Comparison of ENCODE assay signal across 8 cellular contexts in the genomic region with DNA sequence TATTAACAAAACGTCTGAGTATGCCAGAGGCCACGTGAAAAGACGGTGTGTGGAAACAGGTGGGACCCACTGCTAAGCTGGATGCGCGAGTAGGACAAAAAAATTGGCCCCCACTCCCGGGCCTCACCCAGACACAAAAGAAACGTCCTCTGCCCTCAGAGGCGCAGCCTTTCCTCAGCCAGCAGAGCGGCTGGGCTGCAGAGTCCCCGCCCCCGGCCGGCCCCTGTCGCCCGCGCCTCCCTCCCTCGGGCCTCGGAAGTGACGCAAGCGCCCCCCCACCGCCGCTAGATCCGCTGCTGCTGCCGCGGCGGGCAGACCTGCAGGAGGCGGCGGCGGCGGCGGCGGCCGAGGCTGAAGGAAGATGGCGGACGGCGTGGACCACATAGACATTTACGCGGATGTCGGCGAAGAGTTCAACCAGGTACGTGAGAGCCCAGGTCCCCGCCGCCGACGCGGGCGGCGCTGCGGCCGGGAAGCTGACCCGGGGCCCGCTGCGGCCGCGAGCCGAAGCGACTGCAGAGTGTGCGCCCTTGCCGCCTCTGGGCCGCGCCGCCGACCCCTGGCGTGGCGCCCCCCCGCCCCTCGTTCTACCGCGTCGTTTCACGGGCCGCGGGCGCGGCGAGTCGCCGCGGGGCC. TPM values are rescaled to one million over a fixed set of nuclear protein-coding genes. Genes with fewer than 3 reads are reported as not detected.
DNase-seq lines count a peak whose midpoint lies in the region; ATAC-seq and TF ChIP-seq lines count a peak whose summit lies in the region.

A gene with protein sequence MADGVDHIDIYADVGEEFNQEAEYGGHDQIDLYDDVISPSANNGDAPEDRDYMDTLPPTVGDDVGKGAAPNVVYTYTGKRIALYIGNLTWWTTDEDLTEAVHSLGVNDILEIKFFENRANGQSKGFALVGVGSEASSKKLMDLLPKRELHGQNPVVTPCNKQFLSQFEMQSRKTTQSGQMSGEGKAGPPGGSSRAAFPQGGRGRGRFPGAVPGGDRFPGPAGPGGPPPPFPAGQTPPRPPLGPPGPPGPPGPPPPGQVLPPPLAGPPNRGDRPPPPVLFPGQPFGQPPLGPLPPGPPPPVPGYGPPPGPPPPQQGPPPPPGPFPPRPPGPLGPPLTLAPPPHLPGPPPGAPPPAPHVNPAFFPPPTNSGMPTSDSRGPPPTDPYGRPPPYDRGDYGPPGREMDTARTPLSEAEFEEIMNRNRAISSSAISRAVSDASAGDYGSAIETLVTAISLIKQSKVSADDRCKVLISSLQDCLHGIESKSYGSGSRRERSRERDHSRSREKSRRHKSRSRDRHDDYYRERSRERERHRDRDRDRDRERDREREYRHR (plus strand): TSS at position 284 of the 636 bp plus-strand sequence. CDS start 78 bp downstream, at position 362.

- peaks cover 48% of the 10 kb centered on the region for H3K4me1 Mint-ChIP-seq in activated CD4-positive, alpha-beta T cell treated with anti-CD3 and anti-CD28 coated beads for 36 hours
- peaks cover 39% of the 10 kb centered on the region for H3K4me1 Mint-ChIP-seq in chondrocyte (ENCODE audit: low read depth)

- H3K27me3 ChIP-seq in BJ (ENCODE audit: control insufficient read depth, insufficient read depth, low read length): no peaks in the 10 kb centered on the region

- CTCF ChIA-PET in BJ (lab: Yijun Ruan, JAX): no interaction called here
- CTCF ChIA-PET in activated CD4-positive, alpha-beta T cell treated with anti-CD3 and anti-CD28 coated beads for 36 hours (lab: Charles Lee): interaction anchor here (5.3 kb wide), 1 partner anchor 14 kb away, joined by 39 read pairs; no protein-coding TSS in a partner anchor

- no peaks in the 10 kb centered on the region for H3K36me3 ChIP-seq in BJ (ENCODE audit: control insufficient read depth, insufficient read depth, low read length)

- peak within 1 kb of the TSS; percentile 83 for H3K4me3 ChIP-seq in BJ (ENCODE audit: low read depth, low read length)

- POLR2A ChIA-PET in BJ (lab: Charles Lee): no interaction called here
- POLR2A ChIA-PET in activated CD4-positive, alpha-beta T cell treated with anti-CD3 and anti-CD28 coated beads for 36 hours (lab: Charles Lee): no interaction called here

- no peaks in the 10 kb centered on the region for H3K9me3 Mint-ChIP-seq in activated CD4-positive, alpha-beta T cell treated with anti-CD3 and anti-CD28 coated beads for 36 hours (ENCODE audit: low read depth)
- H3K9me3 Mint-ChIP-seq in chondrocyte (ENCODE audit: low read depth): no peaks in the 10 kb centered on the region

- ATAC-seq in HG03457 (IDR thresholded peaks at IDR 0.05; ENCODE audit: unreplicated experiment): peak; percentile 92
- ATAC-seq in activated CD4-positive, alpha-beta T cell treated with anti-CD3 and anti-CD28 coated beads for 36 hours: peak; percentile 90

- peak within 1 kb of the TSS; percentile 100 for H3K4me3 Mint-ChIP-seq in activated CD4-positive, alpha-beta T cell treated with anti-CD3 and anti-CD28 coated beads for 36 hours
- H3K4me3 Mint-ChIP-seq in chondrocyte (ENCODE audit: unreplicated experiment): peak within 1 kb of the TSS; percentile 99

- no peak for TF ChIP-seq CTCF in BJ (IDR thresholded peaks at IDR 0.05; ENCODE audit: insufficient read depth, low read depth, low read length)
- TF ChIP-seq CTCF in chondrocyte (IDR thresholded peaks at IDR 0.05): peak; percentile 4

- peak; percentile 44 for DNase-seq in BJ (ENCODE audit: low read depth)
- DNase-seq in GM19240 (ENCODE audit: insufficient read length, low spot score): peak; percentile 70
- DNase-seq in NCI-H524 (lab: John Stamatoyannopoulos, UW): peak; percentile 86 to 91
- peak; percentile 99 for DNase-seq in activated CD4-positive, alpha-beta T cell treated with anti-CD3 and anti-CD28 coated beads for 36 hours
- DNase-seq in chondrocyte (ENCODE audit: low spot score): peak; percentile 99
- peak; percentile 81 for DNase-seq in kidney glomerular epithelial cell (lab: John Stamatoyannopoulos, UW)
- DNase-seq in stimulated activated CD4-positive, alpha-beta T cell treated with anti-CD3 and anti-CD28 coated beads, Interleukin-15, amount 100 ng/mL, for 48 hours (ENCODE audit: low read depth in 2 of 2): peak; percentile 94 to 96

- H3K27ac Mint-ChIP-seq in activated CD4-positive, alpha-beta T cell treated with anti-CD3 and anti-CD28 coated beads for 36 hours: peak within 1 kb of the TSS; percentile 99
- peak within 1 kb of the TSS; percentile 98 for H3K27ac Mint-ChIP-seq in chondrocyte (ENCODE audit: unreplicated experiment)

- intact Hi-C loops in activated CD4-positive, alpha-beta T cell treated with anti-CD3 and anti-CD28 coated beads for 36 hours (cut with DNase I, micrococcal nuclease): loop anchor here (1.0 to 5.0 kb wide), 11 partner anchors 82 to 1128 kb away; partner anchors contain the start of genes CCT2 (in 2 of the 2), CPM (in 1 of the 2), FRS2 (in 1 of the 2) and KCNMB4 (in 1 of the 2)

- H3K27me3 Mint-ChIP-seq in activated CD4-positive, alpha-beta T cell treated with anti-CD3 and anti-CD28 coated beads for 36 hours: no peaks in the 10 kb centered on the region
- no peaks in the 10 kb centered on the region for H3K27me3 Mint-ChIP-seq in chondrocyte (ENCODE audit: low read depth)

- peaks cover 29% of the 10 kb centered on the region for H3K36me3 Mint-ChIP-seq in activated CD4-positive, alpha-beta T cell treated with anti-CD3 and anti-CD28 coated beads for 36 hours (ENCODE audit: low read depth)
- H3K36me3 Mint-ChIP-seq in chondrocyte (ENCODE audit: low read depth): no peaks in the 10 kb centered on the region

RNA-seq across cellular contexts. Expression of the gene that starts here (rescaled TPM):
- 33.7 and 37.3 TPM in 2 replicates for polyA plus RNA-seq in BJ (2011; rRNA removed)
- polyA minus RNA-seq in BJ (2011; rRNA and poly(A)+ RNA removed): 25.1 and 39.6 TPM in 2 replicates
- 100 to 1,000 TPM; 107 to 109 TPM for total RNA-seq in activated CD4-positive, alpha-beta T cell treated with anti-CD3 and anti-CD28 coated beads for 36 hours
- total RNA-seq in chondrocyte: 50.3 to 55.9 TPM (median 51.6 TPM) in 3 replicates

Comparison
In these comparisons a context has a peak if more than half of its experiments do, and no peak if none do; other contexts are left out.
1. Peak in every context shown above with its lines: DNase-seq, ATAC-seq and H3K4me3 ChIP-seq.
2. DNase-seq: peak in every context shown above with its lines; median percentile 99 in activated CD4-positive, alpha-beta T cell treated with anti-CD3 and anti-CD28 coated beads for 36 hours; 99 in chondrocyte; 95 in stimulated activated CD4-positive, alpha-beta T cell treated with anti-CD3 and anti-CD28 coated beads, Interleukin-15, amount 100 ng/mL, for 48 hours; 88 in NCI-H524; 81 in kidney glomerular epithelial cell; 70 in GM19240; 44 in BJ.